30 cellular contexts compared by ENCODE assay signal in genomic region chr11:98842187-98842586, GRCh38.
DNase-seq lines count a peak whose midpoint lies in the region; ATAC-seq, FAIRE-seq and TF ChIP-seq lines count a peak whose summit lies in the region.
"Had no signal": no experiment of that assay in that cellular context is flagged by ENCODE, and none has a peak within 500 bp of the region (broad histone marks: within the 10 kb centered on the region; RNA-seq: fewer than 3 reads in every experiment).

No MANE protein-coding gene starts in this region.

- DNase-seq in K562 (ENCODE audit: extremely low read depth in 1 of 4, low spot score in 3 of 4) (no peak), natural killer cell (no peak)
- DNase-seq: 8988T; ACHN; AML-193; BE2C; C1 segment of cervical spinal cord; Caco-2; Calu3; CD4-positive, alpha-beta memory T cell; CD4-positive, alpha-beta T cell; CD4-positive, CD25-positive, alpha-beta regulatory T cell; CD8-positive, alpha-beta memory T cell; CD8-positive, alpha-beta T cell; COR-L47; DMS 273 treated with DMSO at 0.1 percent for 48 hours; DMS153; DMS53; DMS79; DMS79 treated with DMSO at 0.1 percent for 48 hours; DND-41; EL had no signal

- no peak overlapping the region for H3K27ac ChIP-seq in K562 (ENCODE audit: extremely low read depth, low read depth, low read length)
- H3K27ac ChIP-seq: 22Rv1; A549; BLaER1; BLaER1 treated with 17β-estradiol and CSF1 and Interleukin-3, amounts not matched to agents 10 nM and 100 nM; C4-2B had no signal

- TF ChIP-seq CTCF in K562 (IDR thresholded peaks at IDR 0.05 in 2 of 3, conservative IDR thresholded peaks at IDR 0.05 in 1 of 3; ENCODE audit: insufficient read depth in 2 of 3, low read depth in 1 of 3, low read length in 3 of 3) (no peak), natural killer cell (IDR thresholded peaks at IDR 0.05) (no peak)

- no TSS peak for BruUV-seq in K562 (replicated peaks; lab: Mats Ljungman, UMichigan)

- no peak for TF ChIP-seq EP300 in K562 (IDR thresholded peaks at IDR 0.05; ENCODE audit: low read length)

- no peak for ATAC-seq in K562
- ATAC-seq in natural killer cell, result no peak
- ATAC-seq: A549; CD8-positive, alpha-beta T cell had no signal

- H3K4me3 ChIP-seq in K562, result no peak overlapping the region
- H3K4me3 ChIP-seq: A549; BLaER1; BLaER1 treated with 17β-estradiol and CSF1 and Interleukin-3, amounts not matched to agents 10 nM and 100 nM had no signal

- in situ Hi-C loops in K562 (cut with MboI), result no loop called here

- H4K20me1 ChIP-seq in K562 (replicated peaks; ENCODE audit: control insufficient read depth, insufficient read depth, low read length), result no peaks in the 10 kb centered on the region
- H4K20me1 ChIP-seq: BLaER1; BLaER1 treated with 17β-estradiol and CSF1 and Interleukin-3, amounts not matched to agents 10 nM and 100 nM had no signal

- H3K27me3 ChIP-seq in K562 (ENCODE audit: control insufficient read depth in 2 of 2, insufficient read depth in 2 of 2, low read length in 2 of 2), result no peaks in the 10 kb centered on the region
- H3K27me3 ChIP-seq: BE2C; BLaER1; BLaER1 treated with 17β-estradiol and CSF1 and Interleukin-3, amounts not matched to agents 10 nM and 100 nM had no signal

- H3K9ac ChIP-seq in K562 (ENCODE audit: insufficient read depth in 1 of 2, low read depth in 2 of 2, low read length in 2 of 2), result no peak overlapping the region
- H3K9ac ChIP-seq: BLaER1; BLaER1 treated with 17β-estradiol and CSF1 and Interleukin-3, amounts not matched to agents 10 nM and 100 nM had no signal

- no peak overlapping the region for H3K27ac Mint-ChIP-seq in natural killer cell
- H3K27ac Mint-ChIP-seq: B cell; CD14-positive monocyte; CD4-positive, alpha-beta memory T cell; CD4-positive, alpha-beta T cell; CD4-positive, CD25-positive, alpha-beta regulatory T cell; CD8-positive, alpha-beta memory T cell; CD8-positive, alpha-beta T cell had no signal

- H3K4me1 Mint-ChIP-seq in natural killer cell, result no peaks in the 10 kb centered on the region
- H3K4me1 Mint-ChIP-seq: B cell; CD14-positive monocyte; CD4-positive, alpha-beta memory T cell; CD4-positive, CD25-positive, alpha-beta regulatory T cell; CD8-positive, alpha-beta memory T cell had no signal

- H3K36me3 ChIP-seq in K562 (ENCODE audit: control insufficient read depth, insufficient read depth, low read length), result no peaks in the 10 kb centered on the region
- H3K36me3 ChIP-seq: BE2C; BLaER1; BLaER1 treated with 17β-estradiol and CSF1 and Interleukin-3, amounts not matched to agents 10 nM and 100 nM had no signal

- CTCF ChIA-PET in K562 (lab: Yijun Ruan, JAX; ENCODE audit: low intra/inter-chr PET ratio), result no interaction called here

- no peaks in the 10 kb centered on the region for H3K9me1 ChIP-seq in K562 (ENCODE audit: control insufficient read depth, insufficient read depth, low read length)

- no peaks in the 10 kb centered on the region for H3K4me1 ChIP-seq in K562 (replicated peaks in 1 of 2; ENCODE audit: control insufficient read depth in 2 of 2, insufficient read depth in 2 of 2, low read length in 2 of 2)
- H3K4me1 ChIP-seq: A549; BE2C; BLaER1; BLaER1 treated with 17β-estradiol and CSF1 and Interleukin-3, amounts not matched to agents 10 nM and 100 nM; Caco-2 had no signal

- H3K4me2 ChIP-seq in K562 (ENCODE audit: insufficient read depth, low read length), result no peak overlapping the region
- H3K4me2 ChIP-seq: A549; BLaER1; BLaER1 treated with 17β-estradiol and CSF1 and Interleukin-3, amounts not matched to agents 10 nM and 100 nM had no signal

- POLR2A ChIA-PET in K562 (lab: Yijun Ruan, JAX), result no interaction called here

- no peaks in the 10 kb centered on the region for H3K79me2 ChIP-seq in K562 (ENCODE audit: control insufficient read depth, insufficient read depth, low read length)

- no peaks in the 10 kb centered on the region for H3K27me3 Mint-ChIP-seq in natural killer cell (ENCODE audit: low read depth in 2 of 2)
- H3K27me3 Mint-ChIP-seq: B cell; CD4-positive, alpha-beta memory T cell; CD4-positive, alpha-beta T cell; CD4-positive, CD25-positive, alpha-beta regulatory T cell; CD8-positive, alpha-beta memory T cell had no signal

- H3K36me3 Mint-ChIP-seq in natural killer cell, result peaks cover 9% of the 10 kb centered on the region
- H3K36me3 Mint-ChIP-seq: CD14-positive monocyte; CD4-positive, alpha-beta memory T cell; CD4-positive, CD25-positive, alpha-beta regulatory T cell; CD8-positive, alpha-beta memory T cell; CD8-positive, alpha-beta T cell had no signal

- intact Hi-C loops in K562 (cut with micrococcal nuclease), result no loop called here
- intact Hi-C loops in natural killer cell (cut with micrococcal nuclease), result no loop called here

- no peak overlapping the region for H2AFZ ChIP-seq in K562 (ENCODE audit: low read depth, low read length)

- no peak for FAIRE-seq in K562 (lab: Jason Lieb, UNC)
- FAIRE-seq: A204.1, A549 had no signal

- H3K9me3 Mint-ChIP-seq in natural killer cell, result peaks cover 10 to 27% of the 10 kb centered on the region in 2 donors

- H3K4me3 Mint-ChIP-seq in natural killer cell, result no peak overlapping the region
- H3K4me3 Mint-ChIP-seq: B cell; CD14-positive monocyte; CD4-positive, alpha-beta memory T cell; CD4-positive, alpha-beta T cell; CD4-positive, CD25-positive, alpha-beta regulatory T cell; CD8-positive, alpha-beta memory T cell; CD8-positive, alpha-beta T cell had no signal

- TF ChIP-seq POLR2A in K562 (conservative IDR thresholded peaks at IDR 0.05), result no peak

- H3K9me3 ChIP-seq in K562 (replicated peaks; ENCODE audit: control insufficient read depth, insufficient read depth, low read depth, low read length), result no peaks in the 10 kb centered on the region; the same call in 1 of the 2 replicates
- H3K9me3 ChIP-seq: A549, BE2C, BLaER1 had no signal

- no peak for TF ChIP-seq RAD21 in K562 (CRISPR knock-in tag; conservative IDR thresholded peaks at IDR 0.05 in 1 of 2, IDR thresholded peaks at IDR 0.05 in 1 of 2)

TF ChIP-seq in K562, 482 proteins besides CTCF, POLR2A, EP300 and RAD21:
- TF ChIP-seq, protein P1, sequence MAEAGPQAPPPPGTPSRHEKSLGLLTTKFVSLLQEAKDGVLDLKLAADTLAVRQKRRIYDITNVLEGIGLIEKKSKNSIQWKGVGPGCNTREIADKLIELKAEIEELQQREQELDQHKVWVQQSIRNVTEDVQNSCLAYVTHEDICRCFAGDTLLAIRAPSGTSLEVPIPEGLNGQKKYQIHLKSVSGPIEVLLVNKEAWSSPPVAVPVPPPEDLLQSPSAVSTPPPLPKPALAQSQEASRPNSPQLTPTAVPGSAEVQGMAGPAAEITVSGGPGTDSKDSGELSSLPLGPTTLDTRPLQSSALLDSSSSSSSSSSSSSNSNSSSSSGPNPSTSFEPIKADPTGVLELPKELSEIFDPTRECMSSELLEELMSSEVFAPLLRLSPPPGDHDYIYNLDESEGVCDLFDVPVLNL (CRISPR knock-in tag; IDR thresholded peaks at IDR 0.05; ENCODE audit: low read depth), result no peak
- TF ChIP-seq ZNF507 (tag; conservative IDR thresholded peaks at IDR 0.05) (peak; percentile 94), ZFX (CRISPR knock-in tag; IDR thresholded peaks at IDR 0.05) (no peak), RBM25 (IDR thresholded peaks at IDR 0.05; ENCODE audit: low read depth, low read length, severe bottlenecking) (peak; percentile 6), POLR2AphosphoS2 (IDR thresholded peaks at IDR 0.05; ENCODE audit: low read length) (no peak), SOX6 (IDR thresholded peaks at IDR 0.05) (no peak), NFXL1 (CRISPR knock-in tag; IDR thresholded peaks at IDR 0.05) (no peak)
